10 cellular contexts compared by ENCODE assay signal in genomic region chr1:110188116-110188618, GRCh38. TPM values are rescaled to one million over a fixed set of nuclear protein-coding genes. Genes with fewer than 3 reads are reported as not detected.
DNase-seq lines count a peak whose midpoint lies in the region; ATAC-seq and TF ChIP-seq lines count a peak whose summit lies in the region.
"Had no signal": no experiment of that assay in that cellular context is flagged by ENCODE, and none has a peak within 500 bp of the region (broad histone marks: within the 10 kb centered on the region; RNA-seq: fewer than 3 reads in every experiment).

No MANE protein-coding gene starts in this region.

- DNase-seq in GM23248: peak; percentile 90
- DNase-seq in RWPE1 (ENCODE audit: low spot score): peak; percentile 54
- peak; percentile 25 for DNase-seq in fibroblast of the aortic adventitia (ENCODE audit: low read depth)
- DNase-seq in gastrocnemius medialis: peak; percentile 16 to 29
- no peak for DNase-seq in activated T-cell treated with anti-CD3 and anti-CD28 coated beads, Interleukin-2, amount 50 U/mL, for 4 hours
- no peak for DNase-seq in NCI-H1436 treated with DMSO at 0.1 percent for 48 hours (lab: John Stamatoyannopoulos, UW)
- no peak for DNase-seq in WTC11 (ENCODE audit: low spot score)
- DNase-seq: activated CD4-positive, alpha-beta T cell treated with anti-CD3 and anti-CD28 coated beads for 1 hour; DMS79 had no signal

- no peaks in the 10 kb centered on the region for H3K9me3 Mint-ChIP-seq in activated T-cell treated with anti-CD3 and anti-CD28 coated beads, Interleukin-2, amount 50 U/mL, for 4 hours
- no peaks in the 10 kb centered on the region for H3K9me3 Mint-ChIP-seq in WTC11

- no peaks in the 10 kb centered on the region for H3K4me1 Mint-ChIP-seq in activated T-cell treated with anti-CD3 and anti-CD28 coated beads, Interleukin-2, amount 50 U/mL, for 4 hours (ENCODE audit: low read depth)
- peaks cover 17% of the 10 kb centered on the region for H3K4me1 Mint-ChIP-seq in WTC11

- H3K9me3 ChIP-seq in GM23248 (ENCODE audit: low read depth): no peaks in the 10 kb centered on the region
- H3K9me3 ChIP-seq in gastrocnemius medialis: no peaks in the 10 kb centered on the region

- peak; percentile 72 to 90 for ATAC-seq in gastrocnemius medialis
- ATAC-seq in activated T-cell treated with anti-CD3 and anti-CD28 coated beads, Interleukin-2, amount 50 U/mL, for 4 hours: no peak
- no peak for ATAC-seq in GM18861 (IDR thresholded peaks at IDR 0.05; ENCODE audit: unreplicated experiment)
- ATAC-seq in WTC11: no peak

- H3K4me3 Mint-ChIP-seq in activated T-cell treated with anti-CD3 and anti-CD28 coated beads, Interleukin-2, amount 50 U/mL, for 4 hours: no peak overlapping the region
- H3K4me3 Mint-ChIP-seq in WTC11: no peak overlapping the region

- peak overlapping the region; percentile 6; the same call in 1 of the 2 replicates for H3K9ac ChIP-seq in GM23248

- H3K36me3 ChIP-seq in GM23248 (ENCODE audit: low read depth) (no peaks in the 10 kb centered on the region), gastrocnemius medialis (no peaks in the 10 kb centered on the region)

- no peak overlapping the region for H2AFZ ChIP-seq in GM23248

- no peaks in the 10 kb centered on the region for H3K79me2 ChIP-seq in GM23248 (ENCODE audit: insufficient read depth)

- POLR2A ChIA-PET in RWPE1 (lab: Yijun Ruan, JAX; ENCODE audit: low non-redundant PET): no interaction called here
- POLR2A ChIA-PET in WTC11 (lab: Charles Lee): no interaction called here

- peaks cover 19% of the 10 kb centered on the region for H3K27me3 Mint-ChIP-seq in activated T-cell treated with anti-CD3 and anti-CD28 coated beads, Interleukin-2, amount 50 U/mL, for 4 hours (ENCODE audit: low read depth)
- no peaks in the 10 kb centered on the region for H3K27me3 Mint-ChIP-seq in WTC11 (ENCODE audit: low read depth)

- no peaks in the 10 kb centered on the region for H3K36me3 Mint-ChIP-seq in activated T-cell treated with anti-CD3 and anti-CD28 coated beads, Interleukin-2, amount 50 U/mL, for 4 hours (ENCODE audit: insufficient read depth)
- H3K36me3 Mint-ChIP-seq in WTC11: no peaks in the 10 kb centered on the region

- peak overlapping the region; percentile 55 for H3K27ac ChIP-seq in GM23248
- peak overlapping the region; percentile 57 for H3K27ac ChIP-seq in RWPE1
- peak overlapping the region; percentile 48 to 58 (median 54) for H3K27ac ChIP-seq in gastrocnemius medialis

- H3K27me3 ChIP-seq in GM23248 (replicated peaks; ENCODE audit: insufficient read depth) (no peaks in the 10 kb centered on the region), gastrocnemius medialis (no peaks in the 10 kb centered on the region)

- peak overlapping the region; percentile 55 for H3K4me2 ChIP-seq in GM23248 (ENCODE audit: unreplicated experiment)

- no peak for TF ChIP-seq CTCF in RWPE1 (conservative IDR thresholded peaks at IDR 0.05; ENCODE audit: low read depth)
- no peak for TF ChIP-seq CTCF in fibroblast of the aortic adventitia (IDR thresholded peaks at IDR 0.05; ENCODE audit: insufficient read depth, low read length)
- TF ChIP-seq CTCF in gastrocnemius medialis (IDR thresholded peaks at IDR 0.05 in 4 of 5, conservative IDR thresholded peaks at IDR 0.05 in 1 of 5): no peak
- no peak for TF ChIP-seq CTCF in WTC11 (IDR thresholded peaks at IDR 0.05)

- WGBS in GM23248 (ENCODE audit: low coverage in 1 of 2, low lambda C conversion rate in 2 of 2, missing lambda C conversion rate in 2 of 2), 2 experiments: 13 to 16% methylated on average over 5 of the region's 5 CpGs

- H4K20me1 ChIP-seq in GM23248 (ENCODE audit: insufficient read depth): no peaks in the 10 kb centered on the region

- TF ChIP-seq POLR2A in gastrocnemius medialis (IDR thresholded peaks at IDR 0.05): no peak

- H3K9me2 ChIP-seq in GM23248 (ENCODE audit: insufficient read depth): no peaks in the 10 kb centered on the region

- CTCF ChIA-PET in RWPE1 (lab: Yijun Ruan, JAX) (interaction anchor here (0.9 to 1.8 kb wide), 2 partner anchors 9 to 30 kb away, joined by 6 to 7 read pairs; no protein-coding TSS in a partner anchor), WTC11 (lab: Charles Lee) (interaction anchor here (1.0 kb wide), 1 partner anchor 9 kb away, joined by 6 read pairs; no protein-coding TSS in a partner anchor)

- H3K4me3 ChIP-seq in GM23248 (no peak overlapping the region), fibroblast of the aortic adventitia (ENCODE audit: low read depth, low read length) (no peak overlapping the region), gastrocnemius medialis (no peak overlapping the region)

- no peak overlapping the region for H3K27ac Mint-ChIP-seq in WTC11

- intact Hi-C loops in gastrocnemius medialis (cut with DNase I; ENCODE audit: low total_unique reads): no loop called here

- peaks cover 25% of the 10 kb centered on the region for H3K4me1 ChIP-seq in GM23248 (ENCODE audit: insufficient read depth)
- peaks cover 12 to 33% of the 10 kb centered on the region in 2 donors for H3K4me1 ChIP-seq in gastrocnemius medialis

- H3F3A ChIP-seq in GM23248 (ENCODE audit: insufficient read depth): peaks cover 22% of the 10 kb centered on the region

- in situ Hi-C loops in GM23248 (cut with MboI) (no loop called here), gastrocnemius medialis (cut with MboI; ENCODE audit: low sequenced_read_pairs in 4 of 4) (no loop called here)

TF ChIP-seq in WTC11, 78 proteins besides CTCF, POLR2A, EP300 and RAD21:
- TF ChIP-seq NFATC4 (CRISPR knock-in tag; IDR thresholded peaks at IDR 0.05) (no peak), NR2C2 (CRISPR knock-in tag; IDR thresholded peaks at IDR 0.05) (no peak), E2F4 (CRISPR knock-in tag; IDR thresholded peaks at IDR 0.05; ENCODE audit: borderline replicate concordance, low read depth) (no peak), PREB (CRISPR knock-in tag; IDR thresholded peaks at IDR 0.05; ENCODE audit: borderline replicate concordance) (no peak), MYBL2 (CRISPR knock-in tag; IDR thresholded peaks at IDR 0.05) (no peak), CBFB (CRISPR knock-in tag; IDR thresholded peaks at IDR 0.05; ENCODE audit: low read depth) (no peak), E2F1 (CRISPR knock-in tag; IDR thresholded peaks at IDR 0.05) (no peak), ZBTB43 (CRISPR knock-in tag; IDR thresholded peaks at IDR 0.05) (no peak), OVOL2 (CRISPR knock-in tag; IDR thresholded peaks at IDR 0.05; ENCODE audit: borderline replicate concordance) (no peak)
TF ChIP-seq in WTC11: peak in this region for 0.

RNA-seq across cellular contexts. Expression of gene KCNC4, which starts 21.9 kb away (rescaled TPM):
- 12.1 and 29.3 TPM in 2 replicates for total RNA-seq in GM23248 (2014; rRNA removed; shearing (Covaris generic))
- 8.0 and 8.9 TPM in 2 replicates for polyA plus RNA-seq in GM23248 (2016; fragmentation: Nextera tagmentation; extraction: Ambion mirVana)
- total RNA-seq in fibroblast of the aortic adventitia (ENCODE audit: low replicate concordance) (4.7 and 6.8 TPM in 2 replicates), gastrocnemius medialis (1 to 10 TPM; 3.1 to 9.1 (median 4.1) TPM), WTC11 (2021) (19.9 to 21.9 TPM (median 21.9 TPM) in 3 replicates)
- 1 to 10 TPM; 6.4 to 8.1 (median 7.9) TPM for total RNA-seq in activated T-cell treated with anti-CD3 and anti-CD28 coated beads, Interleukin-2, amount 50 U/mL, for 4 hours

RNA-seq across cellular contexts. Expression of gene SLC6A17, which starts 37.9 kb away (rescaled TPM):
- 0.76 and 2.4 TPM in 2 replicates for total RNA-seq in GM23248 (2014; rRNA removed; shearing (Covaris generic))
- 0.34 and 0.45 TPM in 2 replicates for polyA plus RNA-seq in GM23248 (2016; fragmentation: Nextera tagmentation; extraction: Ambion mirVana)
- total RNA-seq in fibroblast of the aortic adventitia (ENCODE audit: low replicate concordance) (0.16 and 0.90 TPM in 2 replicates), gastrocnemius medialis (under 1 TPM in 2 of 4 donors, not detected in 2; 0.02 to 0.03 TPM), WTC11 (2021) (0.09 to 0.24 TPM (median 0.16 TPM) in 3 replicates)
- under 1 TPM in 2 of 3 donors, not detected in 1; 0.05 to 0.10 TPM for total RNA-seq in activated T-cell treated with anti-CD3 and anti-CD28 coated beads, Interleukin-2, amount 50 U/mL, for 4 hours

Comparison
In these comparisons a context has a peak if more than half of its experiments do, and no peak if none do; other contexts are left out.
1. DNase-seq: peak in GM23248 (single experiment), RWPE1 (single experiment), fibroblast of the aortic adventitia (single experiment) and gastrocnemius medialis (2 of 2); none in activated T-cell treated with anti-CD3 and anti-CD28 coated beads, Interleukin-2, amount 50 U/mL, for 4 hours (single experiment), NCI-H1436 treated with DMSO at 0.1 percent for 48 hours (single experiment) and WTC11 (single experiment).
2. ATAC-seq: peak in gastrocnemius medialis (2 of 2); none in activated T-cell treated with anti-CD3 and anti-CD28 coated beads, Interleukin-2, amount 50 U/mL, for 4 hours (0 of 2), GM18861 (single experiment) and WTC11 (single experiment).
3. Peak in every context shown above with its lines, with median percentiles within 50 percentile points of each other: H3K27ac ChIP-seq.